11 cellular contexts compared by ENCODE assay signal in the genomic region with DNA sequence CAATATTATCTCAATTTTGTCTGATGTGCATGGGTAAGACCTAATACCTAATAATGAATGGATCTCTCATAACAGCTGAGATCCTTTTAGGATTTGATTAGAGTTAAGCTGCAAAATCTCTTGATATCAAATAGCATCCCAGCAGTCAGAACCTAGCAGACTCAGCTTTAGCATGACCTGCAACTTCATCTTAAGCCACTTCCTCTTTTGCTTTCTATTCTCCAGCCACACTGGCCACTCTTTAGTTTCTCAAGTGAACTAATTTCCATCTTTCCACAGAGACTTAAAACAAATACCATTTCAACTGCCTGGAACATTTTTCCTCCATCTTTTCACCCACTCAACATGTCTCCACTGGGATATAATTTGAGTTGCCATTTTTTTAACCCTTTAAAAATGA.
A peak's percentile ranks its signal among the peaks of the same experiment; 100 is the strongest.
DNase-seq lines count a peak whose midpoint lies in the region; ATAC-seq and TF ChIP-seq lines count a peak whose summit lies in the region.
"Had no signal": no experiment of that assay in that cellular context is flagged by ENCODE, and none has a peak within 500 bp of the region (broad histone marks: within the 10 kb centered on the region; RNA-seq: fewer than 3 reads in every experiment).

No MANE protein-coding gene starts in this region.

- H3K36me3 Mint-ChIP-seq in activated B cell treated with CpG ODN at 0.5 μM for 24 hours (ENCODE audit: low read depth): no peaks in the 10 kb centered on the region

- H3K9me3 ChIP-seq in left ventricle myocardium inferior (replicated peaks): no peaks in the 10 kb centered on the region
- H3K9me3 ChIP-seq in effector memory CD4-positive, alpha-beta T cell (ENCODE audit: control insufficient read depth, low read length): no peaks in the 10 kb centered on the region

- TF ChIP-seq CTCF in activated B cell treated with CpG ODN at 0.5 μM for 24 hours (IDR thresholded peaks at IDR 0.05): no peak
- no peak for TF ChIP-seq CTCF in left ventricle myocardium inferior (IDR thresholded peaks at IDR 0.05; ENCODE audit: borderline replicate concordance)

- H3K4me3 Mint-ChIP-seq in activated B cell treated with CpG ODN at 0.5 μM for 24 hours: no peak overlapping the region
- H3K4me3 Mint-ChIP-seq: effector memory CD8-positive, alpha-beta T cell; stimulated activated naive CD8-positive, alpha-beta T cell treated with anti-CD3 and anti-CD28 coated beads, Interleukin-15, Interleukin-2, amounts not matched to agents 100 ng/mL and 50 ng/mL, for 24 hours had no signal

- CTCF ChIA-PET in activated B cell treated with CpG ODN at 0.5 μM for 24 hours (lab: Charles Lee): no interaction called here

- ATAC-seq in GM19023 (IDR thresholded peaks at IDR 0.05; ENCODE audit: unreplicated experiment) (peak; percentile 94), HG02623 (IDR thresholded peaks at IDR 0.05; ENCODE audit: unreplicated experiment) (peak; percentile 99), HG03442 (IDR thresholded peaks at IDR 0.05; ENCODE audit: unreplicated experiment) (peak; percentile 99), activated B cell treated with CpG ODN at 0.5 μM for 24 hours (ENCODE audit: low read depth) (peak; percentile 71)
- ATAC-seq: effector memory CD8-positive, alpha-beta T cell had no signal

- H3K27ac ChIP-seq in substantia nigra (ENCODE audit: low read depth, low read length, poor library complexity, severe bottlenecking) (no peak overlapping the region), left ventricle myocardium inferior (replicated peaks) (no peak overlapping the region)
- no peak overlapping the region for H3K27ac ChIP-seq in effector memory CD4-positive, alpha-beta T cell (ENCODE audit: insufficient read depth, low read length, poor library complexity, severe bottlenecking)

- H3K27ac Mint-ChIP-seq in activated B cell treated with CpG ODN at 0.5 μM for 24 hours: peak overlapping the region; percentile 25
- H3K27ac Mint-ChIP-seq: effector memory CD8-positive, alpha-beta T cell; stimulated activated naive CD8-positive, alpha-beta T cell treated with anti-CD3 and anti-CD28 coated beads, Interleukin-15, Interleukin-2, amounts not matched to agents 100 ng/mL and 50 ng/mL, for 24 hours had no signal

- no peaks in the 10 kb centered on the region for H3K36me3 ChIP-seq in left ventricle myocardium inferior
- no peaks in the 10 kb centered on the region for H3K36me3 ChIP-seq in effector memory CD4-positive, alpha-beta T cell (ENCODE audit: control insufficient read depth, insufficient read depth, low read length)

- intact Hi-C loops in activated B cell treated with CpG ODN at 0.5 μM for 24 hours (cut with micrococcal nuclease) (no loop called here), left ventricle myocardium inferior (cut with micrococcal nuclease) (no loop called here)

- POLR2A ChIA-PET in activated B cell treated with CpG ODN at 0.5 μM for 24 hours (lab: Charles Lee): no interaction called here

- H3K4me1 ChIP-seq in left ventricle myocardium inferior: no peaks in the 10 kb centered on the region
- H3K4me1 ChIP-seq in effector memory CD4-positive, alpha-beta T cell (ENCODE audit: control insufficient read depth, insufficient read depth, low read length, poor library complexity, severe bottlenecking): no peaks in the 10 kb centered on the region

- peaks cover 11% of the 10 kb centered on the region for H3K4me1 Mint-ChIP-seq in activated B cell treated with CpG ODN at 0.5 μM for 24 hours

- H3K9me3 Mint-ChIP-seq in activated B cell treated with CpG ODN at 0.5 μM for 24 hours: no peaks in the 10 kb centered on the region
- H3K9me3 Mint-ChIP-seq: effector memory CD8-positive, alpha-beta T cell; stimulated activated naive CD8-positive, alpha-beta T cell treated with anti-CD3 and anti-CD28 coated beads, Interleukin-15, Interleukin-2, amounts not matched to agents 100 ng/mL and 50 ng/mL, for 24 hours had no signal

- no peaks in the 10 kb centered on the region for H3K27me3 ChIP-seq in left ventricle myocardium inferior (ENCODE audit: low read depth)
- no peaks in the 10 kb centered on the region for H3K27me3 ChIP-seq in effector memory CD4-positive, alpha-beta T cell (replicated peaks; ENCODE audit: control insufficient read depth, insufficient read depth, low read length, poor library complexity, severe bottlenecking)

- no peak for DNase-seq in activated B cell treated with CpG ODN at 0.5 μM for 24 hours
- DNase-seq in substantia nigra (lab: John Stamatoyannopoulos, UW): no peak
- DNase-seq in NCI-H82 (lab: John Stamatoyannopoulos, UW): no peak
- no peak for DNase-seq in left ventricle myocardium inferior
- no peak for DNase-seq in effector memory CD4-positive, alpha-beta T cell
- DNase-seq: activated CD4-positive, alpha-beta T cell treated with anti-CD3 and anti-CD28 coated beads for 48 hours; effector memory CD8-positive, alpha-beta T cell had no signal

- H3K4me3 ChIP-seq in left ventricle myocardium inferior: no peak overlapping the region
- H3K4me3 ChIP-seq in effector memory CD4-positive, alpha-beta T cell (ENCODE audit: insufficient read depth, low read depth, low read length, poor library complexity, severe bottlenecking): no peak overlapping the region

- no peaks in the 10 kb centered on the region for H3K27me3 Mint-ChIP-seq in activated B cell treated with CpG ODN at 0.5 μM for 24 hours
- H3K27me3 Mint-ChIP-seq: effector memory CD8-positive, alpha-beta T cell; stimulated activated naive CD8-positive, alpha-beta T cell treated with anti-CD3 and anti-CD28 coated beads, Interleukin-15, Interleukin-2, amounts not matched to agents 100 ng/mL and 50 ng/mL, for 24 hours had no signal
